In genomic region chr22:50581031-50581949, GRCh38 we compare ENCODE assay signal across 9 cellular contexts. TPM values are rescaled to one million over a fixed set of nuclear protein-coding genes. Genes with fewer than 3 reads are reported as not detected.
DNase-seq lines count a peak whose midpoint lies in the region; ATAC-seq, FAIRE-seq and TF ChIP-seq lines count a peak whose summit lies in the region.
"Had no signal": no experiment of that assay in that cellular context is flagged by ENCODE, and none has a peak within 500 bp of the region (broad histone marks: within the 10 kb centered on the region; RNA-seq: fewer than 3 reads in every experiment).

No MANE protein-coding gene starts in this region.

- no peak for TF ChIP-seq POLR2A in HCT116 (IDR thresholded peaks at IDR 0.05; ENCODE audit: borderline replicate concordance, extremely low read depth, insufficient read depth, insufficient read length)

- FAIRE-seq in small intestine (lab: Jason Lieb, UNC): no peak

- DNase-seq in HCT116 (ENCODE audit: low read depth, low spot score) (no peak), right cardiac atrium (peak in 1 of 3 donors; percentile 53), small intestine (no peak), Kasumi-1 (lab: John Stamatoyannopoulos, UW) (no peak), cortex of kidney (lab: John Stamatoyannopoulos, UW) (no peak), hippocampal formation (lab: John Stamatoyannopoulos, UW) (no peak)
- no peak for DNase-seq in activated CD4-positive, alpha-beta memory T cell treated with anti-CD3 and anti-CD28 coated beads, Interleukin-2, amount 10 ng/mL, durations not matched to agents 7 days and 5 days

- H3K27me3 ChIP-seq in HCT116 (ENCODE audit: insufficient read depth, low read length) (no peaks in the 10 kb centered on the region), right cardiac atrium (ENCODE audit: control insufficient read depth, insufficient read depth) (no peaks in the 10 kb centered on the region), small intestine (ENCODE audit: control insufficient read depth in 2 of 2, insufficient read depth in 2 of 2, low read length in 2 of 2) (no peaks in the 10 kb centered on the region)

- H2AFZ ChIP-seq in HCT116 (ENCODE audit: low read depth, low read length, poor library complexity, severe bottlenecking): no peak overlapping the region

- peak overlapping the region; percentile 97 for H3K4me2 ChIP-seq in HCT116 (ENCODE audit: low read length)

- H3K79me2 ChIP-seq in HCT116 (ENCODE audit: insufficient read depth, low read length): peaks cover 17% of the 10 kb centered on the region; the same call in 1 of the 2 replicates

- BruUV-seq in HCT116 (replicated peaks; lab: Mats Ljungman, UMichigan): TSS peak; percentile 60

- peak overlapping the region; percentile 90 for H3K9ac ChIP-seq in HCT116 (ENCODE audit: low read length)

- no peak for ATAC-seq in HCT116
- no peak for ATAC-seq in right cardiac atrium
- ATAC-seq in GM21717 (IDR thresholded peaks at IDR 0.05; ENCODE audit: unreplicated experiment): no peak

- H3K27me3 Mint-ChIP-seq in activated CD4-positive, alpha-beta memory T cell treated with anti-CD3 and anti-CD28 coated beads, Interleukin-2, amount 10 ng/mL, durations not matched to agents 7 days and 5 days: no peaks in the 10 kb centered on the region

- H3K9me3 ChIP-seq in HCT116 (ENCODE audit: control insufficient read depth in 1 of 2, insufficient read depth in 1 of 2, low read depth in 1 of 2, low read length in 2 of 2): no peaks in the 10 kb centered on the region
- no peaks in the 10 kb centered on the region for H3K9me3 ChIP-seq in right cardiac atrium (ENCODE audit: control insufficient read depth, low read length)
- H3K9me3 ChIP-seq in small intestine (ENCODE audit: control insufficient read depth, low read depth): no peaks in the 10 kb centered on the region

- RAD21 ChIA-PET in HCT116 (lab: Charles Lee; ENCODE audit: low non-redundant PET in 1 of 2, low total read pairs in 2 of 2, uncharacterized antibody in 2 of 2, unreplicated experiment in 2 of 2): no interaction called here

- H3K4me3 Mint-ChIP-seq in activated CD4-positive, alpha-beta memory T cell treated with anti-CD3 and anti-CD28 coated beads, Interleukin-2, amount 10 ng/mL, durations not matched to agents 7 days and 5 days: peak overlapping the region; percentile 81

- intact Hi-C loops in HCT116 (cut with micrococcal nuclease): no loop called here
- intact Hi-C loops in right cardiac atrium (cut with DNase I): no loop called here

- 94% methylated on average over 22 of the region's 22 CpGs for WGBS in right cardiac atrium
- WGBS in small intestine, 3 donors: 89 to 91% (median 91%) methylated on average over 22 of the region's 22 CpGs

- TF ChIP-seq RAD21 in HCT116 (IDR thresholded peaks at IDR 0.05; ENCODE audit: low read depth): no peak

- POLR2A ChIA-PET in HCT116 (lab: Charles Lee): interaction anchor here (2.1 kb wide), 1 partner anchor 56 kb away, joined by 8 read pairs; the partner anchor contains the start of gene SCO2
- POLR2A ChIA-PET in activated CD4-positive, alpha-beta memory T cell treated with anti-CD3 and anti-CD28 coated beads, Interleukin-2, amount 10 ng/mL, durations not matched to agents 7 days and 5 days (lab: Charles Lee): interaction anchor here (1.0 to 3.1 kb wide), 10 partner anchors 9 to 337 kb away, joined by 3 to 51 read pairs (median 10); partner anchors contain the start of genes LMF2, NCAPH2, SCO2 and SYCE3

- no peaks in the 10 kb centered on the region for H4K20me1 ChIP-seq in HCT116 (ENCODE audit: insufficient read depth)

- peaks cover 22% of the 10 kb centered on the region for H3K36me3 Mint-ChIP-seq in activated CD4-positive, alpha-beta memory T cell treated with anti-CD3 and anti-CD28 coated beads, Interleukin-2, amount 10 ng/mL, durations not matched to agents 7 days and 5 days (ENCODE audit: low read depth)

- CTCF ChIA-PET in HCT116 (lab: Charles Lee): interaction anchor here (0.6 kb wide), 1 partner anchor 78 kb away, joined by 3 read pairs; no protein-coding TSS in a partner anchor
- CTCF ChIA-PET in activated CD4-positive, alpha-beta memory T cell treated with anti-CD3 and anti-CD28 coated beads, Interleukin-2, amount 10 ng/mL, durations not matched to agents 7 days and 5 days (lab: Charles Lee): interaction anchor here (0.7 to 2.7 kb wide), 5 partner anchors 21 to 56 kb away, joined by 3 to 9 read pairs (median 3); partner anchors contain the start of gene SCO2

- peak overlapping the region; percentile 99 for H3K27ac ChIP-seq in HCT116 (ENCODE audit: low read depth, low read length)
- peak overlapping the region; percentile 97 for H3K27ac ChIP-seq in right cardiac atrium (ENCODE audit: low read length)
- peak overlapping the region in 1 of 2 donors; percentile 98 for H3K27ac ChIP-seq in small intestine (ENCODE audit: low read depth in 1 of 2, low read length in 1 of 2)

- no peak for TF ChIP-seq CTCF in HCT116 (IDR thresholded peaks at IDR 0.05 in 2 of 3, conservative IDR thresholded peaks at IDR 0.05 in 1 of 3; ENCODE audit: borderline replicate concordance in 1 of 3, insufficient read depth in 1 of 3, low read depth in 2 of 3, low read length in 2 of 3)

- no peaks in the 10 kb centered on the region for H3K9me3 Mint-ChIP-seq in activated CD4-positive, alpha-beta memory T cell treated with anti-CD3 and anti-CD28 coated beads, Interleukin-2, amount 10 ng/mL, durations not matched to agents 7 days and 5 days

- H3K4me1 Mint-ChIP-seq in activated CD4-positive, alpha-beta memory T cell treated with anti-CD3 and anti-CD28 coated beads, Interleukin-2, amount 10 ng/mL, durations not matched to agents 7 days and 5 days: peaks cover 43% of the 10 kb centered on the region

- H3K27ac Mint-ChIP-seq in activated CD4-positive, alpha-beta memory T cell treated with anti-CD3 and anti-CD28 coated beads, Interleukin-2, amount 10 ng/mL, durations not matched to agents 7 days and 5 days: peak overlapping the region; percentile 82

- H3K36me3 ChIP-seq in HCT116 (ENCODE audit: control insufficient read depth in 1 of 2, insufficient read depth in 2 of 2, low read length in 2 of 2) (no peaks in the 10 kb centered on the region; a peak in 1 of 4 replicates), small intestine (ENCODE audit: control insufficient read depth in 2 of 2, insufficient read depth in 2 of 2, low read length in 2 of 2) (no peaks in the 10 kb centered on the region)

- H3K4me1 ChIP-seq in HCT116 (ENCODE audit: control insufficient read depth in 1 of 2, insufficient read depth in 2 of 2, low read length in 2 of 2): peaks cover 5 to 28% of the 10 kb centered on the region in 2 experiments
- H3K4me1 ChIP-seq in right cardiac atrium (ENCODE audit: control insufficient read depth, insufficient read depth, low read length): peaks cover 7% of the 10 kb centered on the region
- H3K4me1 ChIP-seq in small intestine (ENCODE audit: control insufficient read depth in 2 of 2, insufficient read depth in 1 of 2, low read depth in 1 of 2, low read length in 1 of 2): peaks cover 7% of the 10 kb centered on the region in 2 donors

- H3K4me3 ChIP-seq in HCT116 (replicated peaks in 1 of 2; ENCODE audit: low read depth in 1 of 2, low read length in 2 of 2): peak overlapping the region; percentile 80 to 90
- peak overlapping the region; percentile 62 for H3K4me3 ChIP-seq in right cardiac atrium (ENCODE audit: low read length)
- peak overlapping the region; percentile 71 to 81 for H3K4me3 ChIP-seq in small intestine (ENCODE audit: low read depth in 1 of 2, low read length in 2 of 2)

- no peaks in the 10 kb centered on the region for H3K9me2 ChIP-seq in HCT116 (ENCODE audit: insufficient read depth)

TF ChIP-seq in HCT116, 20 proteins besides CTCF, POLR2A, EP300 and RAD21 (continues in another document):
- TF ChIP-seq POLR2AphosphoS5 (IDR thresholded peaks at IDR 0.05; ENCODE audit: low read depth, low read length): no peak
- TF ChIP-seq ZNF274 (IDR thresholded peaks at IDR 0.05; ENCODE audit: low read depth, low read length): no peak

RNA-seq across cellular contexts. Expression of gene CHKB, which starts 1.4 kb away (rescaled TPM):
- total RNA-seq in HCT116 (2021; ENCODE audit: unreplicated experiment) (55.1 TPM), right cardiac atrium (10 to 100 TPM; 33.9 to 63.4 (median 42.7) TPM)
- polyA plus RNA-seq in HCT116 (2012): 35.5 and 42.0 TPM in 2 replicates
- total RNA-seq in activated CD4-positive, alpha-beta memory T cell treated with anti-CD3 and anti-CD28 coated beads, Interleukin-2, amount 10 ng/mL, durations not matched to agents 7 days and 5 days: 100 to 1,000 TPM; 101 to 111 TPM
- polyA plus RNA-seq in right cardiac atrium (44.5 TPM), small intestine (100 to 1,000 TPM in 2 of 3 donors, 10 to 100 TPM in 1; 61.2 to 371 (median 336) TPM)

RNA-seq across cellular contexts. Expression of gene CPT1B, which starts 3.1 kb away (rescaled TPM):
- total RNA-seq in HCT116 (2021; ENCODE audit: unreplicated experiment) (35.1 TPM), right cardiac atrium (100 to 1,000 TPM; 236 to 290 (median 263) TPM)
- polyA plus RNA-seq in HCT116 (2012): 23.4 and 28.1 TPM in 2 replicates
- total RNA-seq in activated CD4-positive, alpha-beta memory T cell treated with anti-CD3 and anti-CD28 coated beads, Interleukin-2, amount 10 ng/mL, durations not matched to agents 7 days and 5 days: 10 to 100 TPM; 60.8 to 60.9 TPM
- polyA plus RNA-seq in right cardiac atrium (217 TPM), small intestine (100 to 1,000 TPM in 1 of 3 donors, 10 to 100 TPM in 2; 14.6 to 115 (median 54.3) TPM)

RNA-seq across cellular contexts. Expression of gene SYCE3, which starts 18.6 kb away (rescaled TPM):
- total RNA-seq in HCT116 (2021; ENCODE audit: unreplicated experiment) (not detected), right cardiac atrium (not detected)
- polyA plus RNA-seq in HCT116 (2012): 3.2 and 3.9 TPM in 2 replicates
- under 1 TPM; 0.58 to 0.71 TPM for total RNA-seq in activated CD4-positive, alpha-beta memory T cell treated with anti-CD3 and anti-CD28 coated beads, Interleukin-2, amount 10 ng/mL, durations not matched to agents 7 days and 5 days
- polyA plus RNA-seq in right cardiac atrium (not detected), small intestine (under 1 TPM in 1 of 3 donors, not detected in 2; 0.33 TPM)
- total RNA-seq: dermis microvascular lymphatic vessel endothelial cell had no signal

RNA-seq across cellular contexts. Expression of gene MAPK8IP2, which starts 19.3 kb away (rescaled TPM):
- total RNA-seq in HCT116 (2021; ENCODE audit: unreplicated experiment) (6.4 TPM), right cardiac atrium (under 1 TPM; 0.28 to 0.47 (median 0.38) TPM)
- 2.1 and 2.6 TPM in 2 replicates for polyA plus RNA-seq in HCT116 (2012)
- under 1 TPM; 0.15 to 0.18 TPM for total RNA-seq in activated CD4-positive, alpha-beta memory T cell treated with anti-CD3 and anti-CD28 coated beads, Interleukin-2, amount 10 ng/mL, durations not matched to agents 7 days and 5 days
- polyA plus RNA-seq in right cardiac atrium (0.57 TPM), small intestine (1 to 10 TPM in 1 of 3 donors, under 1 TPM in 2; 0.22 to 3.5 (median 0.27) TPM)

RNA-seq across cellular contexts. Expression of gene KLHDC7B, which starts 35.6 kb away (rescaled TPM):
- total RNA-seq in HCT116 (2021; ENCODE audit: unreplicated experiment): 0.69 TPM
- polyA plus RNA-seq in HCT116 (2012): 3.3 and 4.7 TPM in 2 replicates
- total RNA-seq in activated CD4-positive, alpha-beta memory T cell treated with anti-CD3 and anti-CD28 coated beads, Interleukin-2, amount 10 ng/mL, durations not matched to agents 7 days and 5 days: 1 to 10 TPM; 8.0 to 8.4 TPM
- total RNA-seq in right cardiac atrium: under 1 TPM in 3 of 4 donors, not detected in 1; 0.08 to 0.14 (median 0.09) TPM
- polyA plus RNA-seq in right cardiac atrium: not detected
- polyA plus RNA-seq in small intestine: under 1 TPM in 1 of 3 donors, not detected in 2; 0.28 TPM
- total RNA-seq: dermis microvascular lymphatic vessel endothelial cell had no signal
